ENCODE assay signal across 3 cellular contexts in the genomic region with DNA sequence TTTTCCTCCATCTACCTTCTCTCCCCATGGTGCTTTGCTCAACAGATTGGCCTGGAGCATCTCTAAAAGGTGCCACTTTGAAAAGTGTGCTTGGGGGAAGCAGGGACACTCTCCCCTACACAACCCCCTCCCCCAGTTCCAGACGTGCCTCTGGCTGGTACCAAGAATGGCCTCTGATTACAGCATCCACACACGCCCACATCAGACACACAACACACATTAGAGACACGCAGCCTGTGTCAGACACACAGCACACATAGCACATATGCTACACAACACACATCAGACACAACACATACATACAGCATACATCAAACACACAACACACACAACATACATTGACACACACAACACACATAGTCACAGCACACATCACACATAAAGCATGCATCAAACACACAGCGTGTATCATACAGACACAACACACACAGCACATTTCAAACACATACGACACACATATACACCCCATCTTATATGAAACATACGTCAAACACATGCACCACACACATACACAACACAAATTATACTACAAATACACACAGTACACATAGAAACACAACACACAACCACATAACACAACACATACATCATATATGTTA.
TF ChIP-seq lines count a peak whose summit lies in the region.

No MANE protein-coding gene starts in this region.

TF ChIP-seq in IMR-90, 13 proteins besides CTCF, POLR2A, EP300 and RAD21:
- TF ChIP-seq FOS (IDR thresholded peaks at IDR 0.05; ENCODE audit: low read depth, low read length), result no peak
- TF ChIP-seq NFE2L2 (IDR thresholded peaks at IDR 0.05; ENCODE audit: low read depth, low read length), result no peak
- no peak for TF ChIP-seq USF2 (IDR thresholded peaks at IDR 0.05; ENCODE audit: low read depth, low read length)
- TF ChIP-seq SMC3 (IDR thresholded peaks at IDR 0.05; ENCODE audit: low read depth, low read length), result no peak
- TF ChIP-seq CHD1 (IDR thresholded peaks at IDR 0.05; ENCODE audit: low read depth, low read length), result no peak
- no peak for TF ChIP-seq RFX5 (IDR thresholded peaks at IDR 0.05; ENCODE audit: low read depth, low read length)
- no peak for TF ChIP-seq MXI1 (IDR thresholded peaks at IDR 0.05; ENCODE audit: borderline replicate concordance, low read depth, low read length)
- no peak for TF ChIP-seq MAFK (IDR thresholded peaks at IDR 0.05; ENCODE audit: low read depth, low read length)
- TF ChIP-seq CEBPB (IDR thresholded peaks at IDR 0.05; ENCODE audit: low read depth, low read length), result no peak

TF ChIP-seq in GM12878, 131 proteins besides CTCF, POLR2A, EP300 and RAD21:
- no peak for TF ChIP-seq MXI1 (IDR thresholded peaks at IDR 0.05; ENCODE audit: low read depth, low read length)
- TF ChIP-seq PML (IDR thresholded peaks at IDR 0.05; ENCODE audit: low read length), result no peak
- no peak for TF ChIP-seq CREB1 (IDR thresholded peaks at IDR 0.05; ENCODE audit: low read depth)
- TF ChIP-seq HDGF (IDR thresholded peaks at IDR 0.05), result peak; percentile 82
- TF ChIP-seq E4F1 (IDR thresholded peaks at IDR 0.05; ENCODE audit: borderline replicate concordance, partially characterized antibody), result no peak
- TF ChIP-seq, protein P1, sequence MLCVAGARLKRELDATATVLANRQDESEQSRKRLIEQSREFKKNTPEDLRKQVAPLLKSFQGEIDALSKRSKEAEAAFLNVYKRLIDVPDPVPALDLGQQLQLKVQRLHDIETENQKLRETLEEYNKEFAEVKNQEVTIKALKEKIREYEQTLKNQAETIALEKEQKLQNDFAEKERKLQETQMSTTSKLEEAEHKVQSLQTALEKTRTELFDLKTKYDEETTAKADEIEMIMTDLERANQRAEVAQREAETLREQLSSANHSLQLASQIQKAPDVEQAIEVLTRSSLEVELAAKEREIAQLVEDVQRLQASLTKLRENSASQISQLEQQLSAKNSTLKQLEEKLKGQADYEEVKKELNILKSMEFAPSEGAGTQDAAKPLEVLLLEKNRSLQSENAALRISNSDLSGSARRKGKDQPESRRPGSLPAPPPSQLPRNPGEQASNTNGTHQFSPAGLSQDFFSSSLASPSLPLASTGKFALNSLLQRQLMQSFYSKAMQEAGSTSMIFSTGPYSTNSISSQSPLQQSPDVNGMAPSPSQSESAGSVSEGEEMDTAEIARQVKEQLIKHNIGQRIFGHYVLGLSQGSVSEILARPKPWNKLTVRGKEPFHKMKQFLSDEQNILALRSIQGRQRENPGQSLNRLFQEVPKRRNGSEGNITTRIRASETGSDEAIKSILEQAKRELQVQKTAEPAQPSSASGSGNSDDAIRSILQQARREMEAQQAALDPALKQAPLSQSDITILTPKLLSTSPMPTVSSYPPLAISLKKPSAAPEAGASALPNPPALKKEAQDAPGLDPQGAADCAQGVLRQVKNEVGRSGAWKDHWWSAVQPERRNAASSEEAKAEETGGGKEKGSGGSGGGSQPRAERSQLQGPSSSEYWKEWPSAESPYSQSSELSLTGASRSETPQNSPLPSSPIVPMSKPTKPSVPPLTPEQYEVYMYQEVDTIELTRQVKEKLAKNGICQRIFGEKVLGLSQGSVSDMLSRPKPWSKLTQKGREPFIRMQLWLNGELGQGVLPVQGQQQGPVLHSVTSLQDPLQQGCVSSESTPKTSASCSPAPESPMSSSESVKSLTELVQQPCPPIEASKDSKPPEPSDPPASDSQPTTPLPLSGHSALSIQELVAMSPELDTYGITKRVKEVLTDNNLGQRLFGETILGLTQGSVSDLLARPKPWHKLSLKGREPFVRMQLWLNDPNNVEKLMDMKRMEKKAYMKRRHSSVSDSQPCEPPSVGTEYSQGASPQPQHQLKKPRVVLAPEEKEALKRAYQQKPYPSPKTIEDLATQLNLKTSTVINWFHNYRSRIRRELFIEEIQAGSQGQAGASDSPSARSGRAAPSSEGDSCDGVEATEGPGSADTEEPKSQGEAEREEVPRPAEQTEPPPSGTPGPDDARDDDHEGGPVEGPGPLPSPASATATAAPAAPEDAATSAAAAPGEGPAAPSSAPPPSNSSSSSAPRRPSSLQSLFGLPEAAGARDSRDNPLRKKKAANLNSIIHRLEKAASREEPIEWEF (IDR thresholded peaks at IDR 0.05; ENCODE audit: insufficient replicate concordance, low read depth, low read length), result no peak
- TF ChIP-seq GABPA (IDR thresholded peaks at IDR 0.05; ENCODE audit: low read depth), result no peak
- no peak for TF ChIP-seq WRNIP1 (IDR thresholded peaks at IDR 0.05; ENCODE audit: borderline replicate concordance, low read depth, low read length)

TF ChIP-seq in GM23338, 12 proteins besides CTCF, POLR2A, EP300 and RAD21:
- TF ChIP-seq POLR2AphosphoS5 (IDR thresholded peaks at IDR 0.05; ENCODE audit: low read depth) (no peak), EZH2phosphoT487 (IDR thresholded peaks at IDR 0.05; ENCODE audit: unreplicated experiment) (no peak), REST (IDR thresholded peaks at IDR 0.05; ENCODE audit: unreplicated experiment) (no peak), JUNB (IDR thresholded peaks at IDR 0.05; ENCODE audit: unreplicated experiment) (no peak), STAT1 (IDR thresholded peaks at IDR 0.05; ENCODE audit: unreplicated experiment) (no peak), ZNF114 (CRISPR knock-in tag; IDR thresholded peaks at IDR 0.05) (no peak), NANOG (IDR thresholded peaks at IDR 0.05; ENCODE audit: borderline replicate concordance) (no peak), CREB1 (CRISPR knock-in tag; IDR thresholded peaks at IDR 0.05; ENCODE audit: low read depth) (no peak), EZH2 (IDR thresholded peaks at IDR 0.05; ENCODE audit: low read depth, unreplicated experiment) (no peak), ZNF331 (CRISPR knock-in tag; IDR thresholded peaks at IDR 0.05; ENCODE audit: low read depth) (no peak), ETS1 (IDR thresholded peaks at IDR 0.05) (no peak)
- TF ChIP-seq, protein P2, sequence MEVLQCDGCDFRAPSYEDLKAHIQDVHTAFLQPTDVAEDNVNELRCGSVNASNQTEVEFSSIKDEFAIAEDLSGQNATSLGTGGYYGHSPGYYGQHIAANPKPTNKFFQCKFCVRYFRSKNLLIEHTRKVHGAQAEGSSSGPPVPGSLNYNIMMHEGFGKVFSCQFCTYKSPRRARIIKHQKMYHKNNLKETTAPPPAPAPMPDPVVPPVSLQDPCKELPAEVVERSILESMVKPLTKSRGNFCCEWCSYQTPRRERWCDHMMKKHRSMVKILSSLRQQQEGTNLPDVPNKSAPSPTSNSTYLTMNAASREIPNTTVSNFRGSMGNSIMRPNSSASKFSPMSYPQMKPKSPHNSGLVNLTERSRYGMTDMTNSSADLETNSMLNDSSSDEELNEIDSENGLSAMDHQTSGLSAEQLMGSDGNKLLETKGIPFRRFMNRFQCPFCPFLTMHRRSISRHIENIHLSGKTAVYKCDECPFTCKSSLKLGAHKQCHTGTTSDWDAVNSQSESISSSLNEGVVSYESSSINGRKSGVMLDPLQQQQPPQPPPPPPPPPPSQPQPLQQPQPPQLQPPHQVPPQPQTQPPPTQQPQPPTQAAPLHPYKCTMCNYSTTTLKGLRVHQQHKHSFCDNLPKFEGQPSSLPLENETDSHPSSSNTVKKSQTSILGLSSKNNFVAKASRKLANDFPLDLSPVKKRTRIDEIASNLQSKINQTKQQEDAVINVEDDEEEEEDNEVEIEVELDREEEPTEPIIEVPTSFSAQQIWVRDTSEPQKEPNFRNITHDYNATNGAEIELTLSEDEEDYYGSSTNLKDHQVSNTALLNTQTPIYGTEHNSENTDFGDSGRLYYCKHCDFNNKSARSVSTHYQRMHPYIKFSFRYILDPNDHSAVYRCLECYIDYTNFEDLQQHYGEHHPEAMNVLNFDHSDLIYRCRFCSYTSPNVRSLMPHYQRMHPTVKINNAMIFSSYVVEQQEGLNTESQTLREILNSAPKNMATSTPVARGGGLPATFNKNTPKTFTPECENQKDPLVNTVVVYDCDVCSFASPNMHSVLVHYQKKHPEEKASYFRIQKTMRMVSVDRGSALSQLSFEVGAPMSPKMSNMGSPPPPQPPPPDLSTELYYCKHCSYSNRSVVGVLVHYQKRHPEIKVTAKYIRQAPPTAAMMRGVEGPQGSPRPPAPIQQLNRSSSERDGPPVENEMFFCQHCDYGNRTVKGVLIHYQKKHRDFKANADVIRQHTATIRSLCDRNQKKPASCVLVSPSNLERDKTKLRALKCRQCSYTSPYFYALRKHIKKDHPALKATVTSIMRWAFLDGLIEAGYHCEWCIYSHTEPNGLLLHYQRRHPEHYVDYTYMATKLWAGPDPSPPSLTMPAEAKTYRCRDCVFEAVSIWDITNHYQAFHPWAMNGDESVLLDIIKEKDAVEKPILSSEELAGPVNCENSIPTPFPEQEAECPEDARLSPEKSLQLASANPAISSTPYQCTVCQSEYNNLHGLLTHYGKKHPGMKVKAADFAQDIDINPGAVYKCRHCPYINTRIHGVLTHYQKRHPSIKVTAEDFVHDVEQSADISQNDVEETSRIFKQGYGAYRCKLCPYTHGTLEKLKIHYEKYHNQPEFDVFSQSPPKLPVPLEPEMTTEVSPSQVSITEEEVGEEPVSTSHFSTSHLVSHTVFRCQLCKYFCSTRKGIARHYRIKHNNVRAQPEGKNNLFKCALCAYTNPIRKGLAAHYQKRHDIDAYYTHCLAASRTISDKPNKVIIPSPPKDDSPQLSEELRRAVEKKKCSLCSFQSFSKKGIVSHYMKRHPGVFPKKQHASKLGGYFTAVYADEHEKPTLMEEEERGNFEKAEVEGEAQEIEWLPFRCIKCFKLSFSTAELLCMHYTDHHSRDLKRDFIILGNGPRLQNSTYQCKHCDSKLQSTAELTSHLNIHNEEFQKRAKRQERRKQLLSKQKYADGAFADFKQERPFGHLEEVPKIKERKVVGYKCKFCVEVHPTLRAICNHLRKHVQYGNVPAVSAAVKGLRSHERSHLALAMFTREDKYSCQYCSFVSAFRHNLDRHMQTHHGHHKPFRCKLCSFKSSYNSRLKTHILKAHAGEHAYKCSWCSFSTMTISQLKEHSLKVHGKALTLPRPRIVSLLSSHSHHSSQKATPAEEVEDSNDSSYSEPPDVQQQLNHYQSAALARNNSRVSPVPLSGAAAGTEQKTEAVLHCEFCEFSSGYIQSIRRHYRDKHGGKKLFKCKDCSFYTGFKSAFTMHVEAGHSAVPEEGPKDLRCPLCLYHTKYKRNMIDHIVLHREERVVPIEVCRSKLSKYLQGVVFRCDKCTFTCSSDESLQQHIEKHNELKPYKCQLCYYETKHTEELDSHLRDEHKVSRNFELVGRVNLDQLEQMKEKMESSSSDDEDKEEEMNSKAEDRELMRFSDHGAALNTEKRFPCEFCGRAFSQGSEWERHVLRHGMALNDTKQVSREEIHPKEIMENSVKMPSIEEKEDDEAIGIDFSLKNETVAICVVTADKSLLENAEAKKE (CRISPR knock-in tag; IDR thresholded peaks at IDR 0.05), result no peak
